1 cellular context compared by ENCODE assay signal in genomic region chr9:136796238-136796774, GRCh38.
TF ChIP-seq lines count a peak whose summit lies in the region.

TSS of gene CCDC183 (plus strand) at chr9:136796338. CDS start at chr9:136796398, 60 bp downstream.

TF ChIP-seq in GM23338, 12 proteins besides CTCF, POLR2A, EP300 and RAD21:
- TF ChIP-seq ZNF462 (CRISPR knock-in tag; IDR thresholded peaks at IDR 0.05) (no peak), ZNF331 (CRISPR knock-in tag; IDR thresholded peaks at IDR 0.05; ENCODE audit: low read depth) (no peak), NANOG (IDR thresholded peaks at IDR 0.05; ENCODE audit: borderline replicate concordance) (no peak), CREB1 (CRISPR knock-in tag; IDR thresholded peaks at IDR 0.05; ENCODE audit: low read depth) (no peak), STAT1 (IDR thresholded peaks at IDR 0.05; ENCODE audit: unreplicated experiment) (no peak), ETS1 (IDR thresholded peaks at IDR 0.05) (no peak), EZH2phosphoT487 (IDR thresholded peaks at IDR 0.05; ENCODE audit: unreplicated experiment) (no peak), POLR2AphosphoS5 (IDR thresholded peaks at IDR 0.05; ENCODE audit: low read depth) (no peak), EZH2 (IDR thresholded peaks at IDR 0.05; ENCODE audit: low read depth, unreplicated experiment) (no peak), REST (IDR thresholded peaks at IDR 0.05; ENCODE audit: unreplicated experiment) (no peak), ZNF114 (CRISPR knock-in tag; IDR thresholded peaks at IDR 0.05) (no peak), JUNB (IDR thresholded peaks at IDR 0.05; ENCODE audit: unreplicated experiment) (no peak)
